Comparison of ENCODE assay signal across 29 cellular contexts in the genomic region with DNA sequence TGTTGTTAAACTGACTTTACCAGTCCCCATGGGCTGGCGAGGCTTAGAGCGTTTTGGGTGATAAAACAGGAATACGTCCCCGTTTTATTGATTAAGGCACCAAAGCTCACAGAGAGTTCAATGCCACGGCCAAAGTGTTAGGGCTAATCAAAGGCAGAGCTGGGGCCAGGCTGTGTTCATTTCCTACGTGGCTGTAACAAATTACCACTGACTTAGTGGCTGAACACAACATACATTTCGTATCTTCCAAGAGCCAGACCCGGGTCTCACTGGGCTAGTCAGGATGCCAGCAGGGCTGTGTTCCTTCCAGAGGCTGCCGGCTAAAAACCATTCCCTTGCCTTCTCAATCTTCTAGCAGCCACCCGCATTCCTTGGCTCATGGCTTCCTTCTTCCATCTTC.
"Had no signal": no experiment of that assay in that cellular context is flagged by ENCODE, and none has a peak within 500 bp of the region (broad histone marks: within the 10 kb centered on the region; RNA-seq: fewer than 3 reads in every experiment).

No MANE protein-coding gene starts in this region.

- H3K9me3 Mint-ChIP-seq: natural killer cell; nephron; stimulated activated effector memory CD8-positive, alpha-beta T cell treated with anti-CD3 and anti-CD28 coated beads, Interleukin-12 subunit alpha, Interleukin-12 subunit beta, amount 100 ng/mL, for 72 hours; stimulated activated naive CD8-positive, alpha-beta T cell treated with anti-CD3 and anti-CD28 coated beads, Interleukin-15, Interleukin-2, amounts not matched to agents 100 ng/mL and 50 ng/mL, for 24 hours had no signal

- H3K36me3 ChIP-seq: neutrophil, ovary, right lobe of liver, sigmoid colon, stomach, thoracic aorta, thyroid gland, tibial nerve, upper lobe of left lung, vagina had no signal

- H3K4me3 Mint-ChIP-seq: naive thymus-derived CD4-positive, alpha-beta T cell; natural killer cell; nephron; neural crest cell; stimulated activated effector memory CD8-positive, alpha-beta T cell treated with anti-CD3 and anti-CD28 coated beads, Interleukin-12 subunit alpha, Interleukin-12 subunit beta, amount 100 ng/mL, for 72 hours; stimulated activated naive B cell treated with anti-CD40 and anti-IgM and Interleukin-4, amounts not matched to agents 10 μg/mL and 1 μg/mL and 100 μg/mL, for 72 hours; stimulated activated naive CD8-positive, alpha-beta T cell treated with anti-CD3 and anti-CD28 coated beads, Interleukin-15, Interleukin-2, amounts not matched to agents 100 ng/mL and 50 ng/mL, for 24 hours had no signal

- H3K4me1 Mint-ChIP-seq: natural killer cell; neural crest cell; stimulated activated effector memory CD8-positive, alpha-beta T cell treated with anti-CD3 and anti-CD28 coated beads, Interleukin-12 subunit alpha, Interleukin-12 subunit beta, amount 100 ng/mL, for 72 hours had no signal

- H3K36me3 Mint-ChIP-seq: natural killer cell; stimulated activated effector memory CD8-positive, alpha-beta T cell treated with anti-CD3 and anti-CD28 coated beads, Interleukin-12 subunit alpha, Interleukin-12 subunit beta, amount 100 ng/mL, for 72 hours; stimulated activated naive B cell treated with anti-CD40 and anti-IgM and Interleukin-4, amounts not matched to agents 10 μg/mL and 1 μg/mL and 100 μg/mL, for 72 hours had no signal

- H3K27me3 ChIP-seq: ovary, right lobe of liver, sigmoid colon, stomach, thyroid gland, tibial nerve, upper lobe of left lung, vagina had no signal

- H3K9ac ChIP-seq: parathyroid adenoma had no signal

- H3K9me3 ChIP-seq: neutrophil, ovary, psoas muscle, right lobe of liver, sigmoid colon, stomach, thoracic aorta, thyroid gland, tibial nerve, upper lobe of left lung, vagina had no signal

- DNase-seq: naive thymus-derived CD4-positive, alpha-beta T cell; natural killer cell; nucleus accumbens; ovary; posterior cingulate gyrus; psoas muscle; right cardiac atrium; right lobe of liver; sigmoid colon; small intestine; stimulated activated CD4-positive, alpha-beta T cell treated with anti-CD3 and anti-CD28 coated beads, Interleukin-15, amount 100 ng/mL, for 24 hours; stimulated activated CD4-positive, alpha-beta T cell treated with anti-CD3 and anti-CD28 coated beads, Interleukin-2, amount 100 ng/mL, for 24 hours; stimulated activated CD4-positive, alpha-beta T cell treated with anti-CD3 and anti-CD28 coated beads, Interleukin-2, amount 100 ng/mL, for 48 hours; stimulated activated CD4-positive, alpha-beta T cell treated with anti-CD3 and anti-CD28 coated beads, Interleukin-4, amount 100 ng/mL, for 24 hours; stimulated activated naive B cell treated with anti-CD40 and anti-IgM and Interleukin-4, amounts not matched to agents 10 μg/mL and 1 μg/mL and 100 μg/mL, for 72 hours; stimulated activated naive CD4-positive, alpha-beta T cell treated with Interleukin-2 at 50 U/mL for 16 hours; stomach; thyroid gland; trophoblast cell; upper lobe of left lung had no signal

- H3K79me2 ChIP-seq: parathyroid adenoma had no signal

- H3K4me3 ChIP-seq: ovary, psoas muscle, right lobe of liver, sigmoid colon, stomach, thoracic aorta, thyroid gland, tibial nerve, upper lobe of left lung, vagina had no signal

- ATAC-seq: naive thymus-derived CD4-positive, alpha-beta T cell; natural killer cell; psoas muscle; right cardiac atrium; right lobe of liver; stimulated activated effector memory CD8-positive, alpha-beta T cell treated with anti-CD3 and anti-CD28 coated beads, Interleukin-12 subunit alpha, Interleukin-12 subunit beta, amount 100 ng/mL, for 72 hours; stimulated activated naive B cell treated with anti-CD40 and anti-IgM and Interleukin-4, amounts not matched to agents 10 μg/mL and 1 μg/mL and 100 μg/mL, for 72 hours had no signal

- H3K27ac ChIP-seq: neutrophil, ovary, parathyroid adenoma, psoas muscle, right lobe of liver, sigmoid colon, stomach, thoracic aorta, thyroid gland, tibial nerve, upper lobe of left lung, vagina had no signal

- H2AFZ ChIP-seq: parathyroid adenoma had no signal

- H3K27ac Mint-ChIP-seq: naive thymus-derived CD4-positive, alpha-beta T cell; natural killer cell; nephron; stimulated activated effector memory CD8-positive, alpha-beta T cell treated with anti-CD3 and anti-CD28 coated beads, Interleukin-12 subunit alpha, Interleukin-12 subunit beta, amount 100 ng/mL, for 72 hours; stimulated activated naive B cell treated with anti-CD40 and anti-IgM and Interleukin-4, amounts not matched to agents 10 μg/mL and 1 μg/mL and 100 μg/mL, for 72 hours; stimulated activated naive CD8-positive, alpha-beta T cell treated with anti-CD3 and anti-CD28 coated beads, Interleukin-15, Interleukin-2, amounts not matched to agents 100 ng/mL and 50 ng/mL, for 24 hours had no signal
